ENCODE assay signal across 1 cellular context in genomic region chr7:100895956-100896742, GRCh38.
TF ChIP-seq lines count a peak whose summit lies in the region.

No MANE protein-coding gene starts in this region.

TF ChIP-seq in IMR-90, 13 proteins besides CTCF, POLR2A, EP300 and RAD21 (continued from another document):
- TF ChIP-seq, protein P1, sequence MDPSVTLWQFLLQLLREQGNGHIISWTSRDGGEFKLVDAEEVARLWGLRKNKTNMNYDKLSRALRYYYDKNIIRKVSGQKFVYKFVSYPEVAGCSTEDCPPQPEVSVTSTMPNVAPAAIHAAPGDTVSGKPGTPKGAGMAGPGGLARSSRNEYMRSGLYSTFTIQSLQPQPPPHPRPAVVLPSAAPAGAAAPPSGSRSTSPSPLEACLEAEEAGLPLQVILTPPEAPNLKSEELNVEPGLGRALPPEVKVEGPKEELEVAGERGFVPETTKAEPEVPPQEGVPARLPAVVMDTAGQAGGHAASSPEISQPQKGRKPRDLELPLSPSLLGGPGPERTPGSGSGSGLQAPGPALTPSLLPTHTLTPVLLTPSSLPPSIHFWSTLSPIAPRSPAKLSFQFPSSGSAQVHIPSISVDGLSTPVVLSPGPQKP (IDR thresholded peaks at IDR 0.05; ENCODE audit: borderline replicate concordance, low read depth, low read length), result no peak
- TF ChIP-seq RCOR1 (IDR thresholded peaks at IDR 0.05; ENCODE audit: insufficient replicate concordance, low read length), result no peak
- TF ChIP-seq NFE2L2 (IDR thresholded peaks at IDR 0.05; ENCODE audit: low read depth, low read length), result no peak
- no peak for TF ChIP-seq CHD1 (IDR thresholded peaks at IDR 0.05; ENCODE audit: low read depth, low read length)
